Comparison of ENCODE assay signal across 1 cellular context in the genomic region with DNA sequence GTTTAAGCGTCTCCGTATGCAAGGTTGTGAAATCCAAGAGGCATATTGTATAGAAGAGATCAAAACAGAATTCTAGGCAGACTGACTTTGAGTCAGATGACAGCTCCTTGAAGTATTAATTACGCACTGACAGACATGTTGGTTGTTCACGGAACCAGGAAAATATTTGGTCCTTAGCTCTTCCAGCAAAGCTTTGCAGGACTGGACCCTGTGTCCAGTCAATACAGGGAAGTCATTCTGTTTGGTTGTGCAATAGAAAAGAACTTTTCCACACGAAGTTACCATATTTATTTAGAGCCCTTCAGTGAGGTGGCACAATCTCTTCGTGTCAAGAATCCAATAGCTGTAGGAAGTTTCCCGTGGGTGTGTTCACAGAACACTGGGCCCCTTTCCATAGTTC.
A peak's percentile ranks its signal among the peaks of the same experiment; 100 is the strongest.
TF ChIP-seq lines count a peak whose summit lies in the region.

No MANE protein-coding gene starts in this region.

TF ChIP-seq in HepG2, 621 proteins besides CTCF, POLR2A, EP300 and RAD21 (continued from another document and continues in another):
- TF ChIP-seq, protein P1, sequence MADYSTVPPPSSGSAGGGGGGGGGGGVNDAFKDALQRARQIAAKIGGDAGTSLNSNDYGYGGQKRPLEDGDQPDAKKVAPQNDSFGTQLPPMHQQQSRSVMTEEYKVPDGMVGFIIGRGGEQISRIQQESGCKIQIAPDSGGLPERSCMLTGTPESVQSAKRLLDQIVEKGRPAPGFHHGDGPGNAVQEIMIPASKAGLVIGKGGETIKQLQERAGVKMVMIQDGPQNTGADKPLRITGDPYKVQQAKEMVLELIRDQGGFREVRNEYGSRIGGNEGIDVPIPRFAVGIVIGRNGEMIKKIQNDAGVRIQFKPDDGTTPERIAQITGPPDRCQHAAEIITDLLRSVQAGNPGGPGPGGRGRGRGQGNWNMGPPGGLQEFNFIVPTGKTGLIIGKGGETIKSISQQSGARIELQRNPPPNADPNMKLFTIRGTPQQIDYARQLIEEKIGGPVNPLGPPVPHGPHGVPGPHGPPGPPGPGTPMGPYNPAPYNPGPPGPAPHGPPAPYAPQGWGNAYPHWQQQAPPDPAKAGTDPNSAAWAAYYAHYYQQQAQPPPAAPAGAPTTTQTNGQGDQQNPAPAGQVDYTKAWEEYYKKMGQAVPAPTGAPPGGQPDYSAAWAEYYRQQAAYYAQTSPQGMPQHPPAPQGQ (CRISPR knock-in tag; IDR thresholded peaks at IDR 0.05; ENCODE audit: borderline replicate concordance) = no peak
- TF ChIP-seq ZNF614 (CRISPR knock-in tag; IDR thresholded peaks at IDR 0.05; ENCODE audit: borderline replicate concordance) = no peak
- TF ChIP-seq FOXK1 (CRISPR knock-in tag; IDR thresholded peaks at IDR 0.05; ENCODE audit: borderline replicate concordance, low read depth) = no peak
- TF ChIP-seq NR1H2 (CRISPR knock-in tag; IDR thresholded peaks at IDR 0.05; ENCODE audit: borderline replicate concordance, low read depth) = no peak
- peak; percentile 77 for TF ChIP-seq CEBPG (CRISPR knock-in tag; IDR thresholded peaks at IDR 0.05)
- TF ChIP-seq, protein P2, sequence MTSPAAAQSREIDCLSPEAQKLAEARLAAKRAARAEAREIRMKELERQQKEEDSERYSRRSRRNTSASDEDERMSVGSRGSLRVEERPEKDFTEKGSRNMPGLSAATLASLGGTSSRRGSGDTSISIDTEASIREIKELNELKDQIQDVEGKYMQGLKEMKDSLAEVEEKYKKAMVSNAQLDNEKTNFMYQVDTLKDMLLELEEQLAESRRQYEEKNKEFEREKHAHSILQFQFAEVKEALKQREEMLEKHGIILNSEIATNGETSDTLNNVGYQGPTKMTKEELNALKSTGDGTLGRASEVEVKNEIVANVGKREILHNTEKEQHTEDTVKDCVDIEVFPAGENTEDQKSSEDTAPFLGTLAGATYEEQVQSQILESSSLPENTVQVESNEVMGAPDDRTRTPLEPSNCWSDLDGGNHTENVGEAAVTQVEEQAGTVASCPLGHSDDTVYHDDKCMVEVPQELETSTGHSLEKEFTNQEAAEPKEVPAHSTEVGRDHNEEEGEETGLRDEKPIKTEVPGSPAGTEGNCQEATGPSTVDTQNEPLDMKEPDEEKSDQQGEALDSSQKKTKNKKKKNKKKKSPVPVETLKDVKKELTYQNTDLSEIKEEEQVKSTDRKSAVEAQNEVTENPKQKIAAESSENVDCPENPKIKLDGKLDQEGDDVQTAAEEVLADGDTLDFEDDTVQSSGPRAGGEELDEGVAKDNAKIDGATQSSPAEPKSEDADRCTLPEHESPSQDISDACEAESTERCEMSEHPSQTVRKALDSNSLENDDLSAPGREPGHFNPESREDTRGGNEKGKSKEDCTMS (CRISPR knock-in tag; conservative IDR thresholded peaks at IDR 0.05) = no peak
- no peak for TF ChIP-seq ZNF446 (CRISPR knock-in tag; IDR thresholded peaks at IDR 0.05)
- TF ChIP-seq, protein P3, sequence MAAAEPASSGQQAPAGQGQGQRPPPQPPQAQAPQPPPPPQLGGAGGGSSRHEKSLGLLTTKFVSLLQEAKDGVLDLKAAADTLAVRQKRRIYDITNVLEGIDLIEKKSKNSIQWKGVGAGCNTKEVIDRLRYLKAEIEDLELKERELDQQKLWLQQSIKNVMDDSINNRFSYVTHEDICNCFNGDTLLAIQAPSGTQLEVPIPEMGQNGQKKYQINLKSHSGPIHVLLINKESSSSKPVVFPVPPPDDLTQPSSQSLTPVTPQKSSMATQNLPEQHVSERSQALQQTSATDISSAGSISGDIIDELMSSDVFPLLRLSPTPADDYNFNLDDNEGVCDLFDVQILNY (CRISPR knock-in tag; conservative IDR thresholded peaks at IDR 0.05) = no peak
- no peak for TF ChIP-seq JDP2 (CRISPR knock-in tag; IDR thresholded peaks at IDR 0.05; ENCODE audit: borderline replicate concordance)
- TF ChIP-seq, protein P4, sequence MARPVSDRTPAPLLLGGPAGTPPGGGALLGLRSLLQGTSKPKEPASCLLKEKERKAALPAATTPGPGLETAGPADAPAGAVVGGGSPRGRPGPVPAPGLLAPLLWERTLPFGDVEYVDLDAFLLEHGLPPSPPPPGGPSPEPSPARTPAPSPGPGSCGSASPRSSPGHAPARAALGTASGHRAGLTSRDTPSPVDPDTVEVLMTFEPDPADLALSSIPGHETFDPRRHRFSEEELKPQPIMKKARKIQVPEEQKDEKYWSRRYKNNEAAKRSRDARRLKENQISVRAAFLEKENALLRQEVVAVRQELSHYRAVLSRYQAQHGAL (CRISPR knock-in tag; IDR thresholded peaks at IDR 0.05; ENCODE audit: not compliant biosample characterization) = no peak
- TF ChIP-seq, protein P5, sequence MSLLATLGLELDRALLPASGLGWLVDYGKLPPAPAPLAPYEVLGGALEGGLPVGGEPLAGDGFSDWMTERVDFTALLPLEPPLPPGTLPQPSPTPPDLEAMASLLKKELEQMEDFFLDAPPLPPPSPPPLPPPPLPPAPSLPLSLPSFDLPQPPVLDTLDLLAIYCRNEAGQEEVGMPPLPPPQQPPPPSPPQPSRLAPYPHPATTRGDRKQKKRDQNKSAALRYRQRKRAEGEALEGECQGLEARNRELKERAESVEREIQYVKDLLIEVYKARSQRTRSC (CRISPR knock-in tag; IDR thresholded peaks at IDR 0.05; ENCODE audit: low read depth) = no peak
- no peak for TF ChIP-seq EHMT2 (IDR thresholded peaks at IDR 0.05; ENCODE audit: borderline replicate concordance, low read depth, low read length)
- TF ChIP-seq, protein P6, sequence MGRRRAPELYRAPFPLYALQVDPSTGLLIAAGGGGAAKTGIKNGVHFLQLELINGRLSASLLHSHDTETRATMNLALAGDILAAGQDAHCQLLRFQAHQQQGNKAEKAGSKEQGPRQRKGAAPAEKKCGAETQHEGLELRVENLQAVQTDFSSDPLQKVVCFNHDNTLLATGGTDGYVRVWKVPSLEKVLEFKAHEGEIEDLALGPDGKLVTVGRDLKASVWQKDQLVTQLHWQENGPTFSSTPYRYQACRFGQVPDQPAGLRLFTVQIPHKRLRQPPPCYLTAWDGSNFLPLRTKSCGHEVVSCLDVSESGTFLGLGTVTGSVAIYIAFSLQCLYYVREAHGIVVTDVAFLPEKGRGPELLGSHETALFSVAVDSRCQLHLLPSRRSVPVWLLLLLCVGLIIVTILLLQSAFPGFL (CRISPR knock-in tag; IDR thresholded peaks at IDR 0.05) = no peak
- no peak for TF ChIP-seq ZNF282 (IDR thresholded peaks at IDR 0.05; ENCODE audit: partially characterized antibody)
- TF ChIP-seq, protein P7, sequence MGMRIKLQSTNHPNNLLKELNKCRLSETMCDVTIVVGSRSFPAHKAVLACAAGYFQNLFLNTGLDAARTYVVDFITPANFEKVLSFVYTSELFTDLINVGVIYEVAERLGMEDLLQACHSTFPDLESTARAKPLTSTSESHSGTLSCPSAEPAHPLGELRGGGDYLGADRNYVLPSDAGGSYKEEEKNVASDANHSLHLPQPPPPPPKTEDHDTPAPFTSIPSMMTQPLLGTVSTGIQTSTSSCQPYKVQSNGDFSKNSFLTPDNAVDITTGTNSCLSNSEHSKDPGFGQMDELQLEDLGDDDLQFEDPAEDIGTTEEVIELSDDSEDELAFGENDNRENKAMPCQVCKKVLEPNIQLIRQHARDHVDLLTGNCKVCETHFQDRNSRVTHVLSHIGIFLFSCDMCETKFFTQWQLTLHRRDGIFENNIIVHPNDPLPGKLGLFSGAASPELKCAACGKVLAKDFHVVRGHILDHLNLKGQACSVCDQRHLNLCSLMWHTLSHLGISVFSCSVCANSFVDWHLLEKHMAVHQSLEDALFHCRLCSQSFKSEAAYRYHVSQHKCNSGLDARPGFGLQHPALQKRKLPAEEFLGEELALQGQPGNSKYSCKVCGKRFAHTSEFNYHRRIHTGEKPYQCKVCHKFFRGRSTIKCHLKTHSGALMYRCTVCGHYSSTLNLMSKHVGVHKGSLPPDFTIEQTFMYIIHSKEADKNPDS (CRISPR knock-in tag; IDR thresholded peaks at IDR 0.05) = no peak
- TF ChIP-seq CEBPB (IDR thresholded peaks at IDR 0.05; ENCODE audit: borderline replicate concordance, low read depth, low read length) = peak; percentile 93
- TF ChIP-seq KDM1A (CRISPR knock-in tag; IDR thresholded peaks at IDR 0.05) = no peak
- no peak for TF ChIP-seq ZNF7 (CRISPR knock-in tag; IDR thresholded peaks at IDR 0.05)
- 0 out of 2 replicates have a peak, but pooled peaks have one; percentile 37 for TF ChIP-seq ZNF644 (CRISPR knock-in tag; IDR thresholded peaks at IDR 0.05; ENCODE audit: low read depth)
- TF ChIP-seq ZNF577 (CRISPR knock-in tag; IDR thresholded peaks at IDR 0.05; ENCODE audit: borderline replicate concordance, low read depth) = no peak
- no peak for TF ChIP-seq CENPT (CRISPR knock-in tag; IDR thresholded peaks at IDR 0.05; ENCODE audit: low read depth)
- TF ChIP-seq, protein P8, sequence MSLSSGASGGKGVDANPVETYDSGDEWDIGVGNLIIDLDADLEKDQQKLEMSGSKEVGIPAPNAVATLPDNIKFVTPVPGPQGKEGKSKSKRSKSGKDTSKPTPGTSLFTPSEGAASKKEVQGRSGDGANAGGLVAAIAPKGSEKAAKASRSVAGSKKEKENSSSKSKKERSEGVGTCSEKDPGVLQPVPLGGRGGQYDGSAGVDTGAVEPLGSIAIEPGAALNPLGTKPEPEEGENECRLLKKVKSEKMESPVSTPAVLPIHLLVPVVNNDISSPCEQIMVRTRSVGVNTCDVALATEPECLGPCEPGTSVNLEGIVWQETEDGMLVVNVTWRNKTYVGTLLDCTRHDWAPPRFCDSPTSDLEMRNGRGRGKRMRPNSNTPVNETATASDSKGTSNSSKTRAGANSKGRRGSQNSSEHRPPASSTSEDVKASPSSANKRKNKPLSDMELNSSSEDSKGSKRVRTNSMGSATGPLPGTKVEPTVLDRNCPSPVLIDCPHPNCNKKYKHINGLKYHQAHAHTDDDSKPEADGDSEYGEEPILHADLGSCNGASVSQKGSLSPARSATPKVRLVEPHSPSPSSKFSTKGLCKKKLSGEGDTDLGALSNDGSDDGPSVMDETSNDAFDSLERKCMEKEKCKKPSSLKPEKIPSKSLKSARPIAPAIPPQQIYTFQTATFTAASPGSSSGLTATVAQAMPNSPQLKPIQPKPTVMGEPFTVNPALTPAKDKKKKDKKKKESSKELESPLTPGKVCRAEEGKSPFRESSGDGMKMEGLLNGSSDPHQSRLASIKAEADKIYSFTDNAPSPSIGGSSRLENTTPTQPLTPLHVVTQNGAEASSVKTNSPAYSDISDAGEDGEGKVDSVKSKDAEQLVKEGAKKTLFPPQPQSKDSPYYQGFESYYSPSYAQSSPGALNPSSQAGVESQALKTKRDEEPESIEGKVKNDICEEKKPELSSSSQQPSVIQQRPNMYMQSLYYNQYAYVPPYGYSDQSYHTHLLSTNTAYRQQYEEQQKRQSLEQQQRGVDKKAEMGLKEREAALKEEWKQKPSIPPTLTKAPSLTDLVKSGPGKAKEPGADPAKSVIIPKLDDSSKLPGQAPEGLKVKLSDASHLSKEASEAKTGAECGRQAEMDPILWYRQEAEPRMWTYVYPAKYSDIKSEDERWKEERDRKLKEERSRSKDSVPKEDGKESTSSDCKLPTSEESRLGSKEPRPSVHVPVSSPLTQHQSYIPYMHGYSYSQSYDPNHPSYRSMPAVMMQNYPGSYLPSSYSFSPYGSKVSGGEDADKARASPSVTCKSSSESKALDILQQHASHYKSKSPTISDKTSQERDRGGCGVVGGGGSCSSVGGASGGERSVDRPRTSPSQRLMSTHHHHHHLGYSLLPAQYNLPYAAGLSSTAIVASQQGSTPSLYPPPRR (CRISPR knock-in tag; IDR thresholded peaks at IDR 0.05; ENCODE audit: borderline replicate concordance) = no peak
- no peak for TF ChIP-seq MIER2 (CRISPR knock-in tag; IDR thresholded peaks at IDR 0.05)
- TF ChIP-seq, protein P9, sequence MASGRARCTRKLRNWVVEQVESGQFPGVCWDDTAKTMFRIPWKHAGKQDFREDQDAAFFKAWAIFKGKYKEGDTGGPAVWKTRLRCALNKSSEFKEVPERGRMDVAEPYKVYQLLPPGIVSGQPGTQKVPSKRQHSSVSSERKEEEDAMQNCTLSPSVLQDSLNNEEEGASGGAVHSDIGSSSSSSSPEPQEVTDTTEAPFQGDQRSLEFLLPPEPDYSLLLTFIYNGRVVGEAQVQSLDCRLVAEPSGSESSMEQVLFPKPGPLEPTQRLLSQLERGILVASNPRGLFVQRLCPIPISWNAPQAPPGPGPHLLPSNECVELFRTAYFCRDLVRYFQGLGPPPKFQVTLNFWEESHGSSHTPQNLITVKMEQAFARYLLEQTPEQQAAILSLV (CRISPR knock-in tag; IDR thresholded peaks at IDR 0.05; ENCODE audit: borderline replicate concordance) = no peak
- TF ChIP-seq ZNF230 (CRISPR knock-in tag; IDR thresholded peaks at IDR 0.05) = no peak
- TF ChIP-seq MAFG (CRISPR knock-in tag; IDR thresholded peaks at IDR 0.05) = no peak
- TF ChIP-seq, protein P10, sequence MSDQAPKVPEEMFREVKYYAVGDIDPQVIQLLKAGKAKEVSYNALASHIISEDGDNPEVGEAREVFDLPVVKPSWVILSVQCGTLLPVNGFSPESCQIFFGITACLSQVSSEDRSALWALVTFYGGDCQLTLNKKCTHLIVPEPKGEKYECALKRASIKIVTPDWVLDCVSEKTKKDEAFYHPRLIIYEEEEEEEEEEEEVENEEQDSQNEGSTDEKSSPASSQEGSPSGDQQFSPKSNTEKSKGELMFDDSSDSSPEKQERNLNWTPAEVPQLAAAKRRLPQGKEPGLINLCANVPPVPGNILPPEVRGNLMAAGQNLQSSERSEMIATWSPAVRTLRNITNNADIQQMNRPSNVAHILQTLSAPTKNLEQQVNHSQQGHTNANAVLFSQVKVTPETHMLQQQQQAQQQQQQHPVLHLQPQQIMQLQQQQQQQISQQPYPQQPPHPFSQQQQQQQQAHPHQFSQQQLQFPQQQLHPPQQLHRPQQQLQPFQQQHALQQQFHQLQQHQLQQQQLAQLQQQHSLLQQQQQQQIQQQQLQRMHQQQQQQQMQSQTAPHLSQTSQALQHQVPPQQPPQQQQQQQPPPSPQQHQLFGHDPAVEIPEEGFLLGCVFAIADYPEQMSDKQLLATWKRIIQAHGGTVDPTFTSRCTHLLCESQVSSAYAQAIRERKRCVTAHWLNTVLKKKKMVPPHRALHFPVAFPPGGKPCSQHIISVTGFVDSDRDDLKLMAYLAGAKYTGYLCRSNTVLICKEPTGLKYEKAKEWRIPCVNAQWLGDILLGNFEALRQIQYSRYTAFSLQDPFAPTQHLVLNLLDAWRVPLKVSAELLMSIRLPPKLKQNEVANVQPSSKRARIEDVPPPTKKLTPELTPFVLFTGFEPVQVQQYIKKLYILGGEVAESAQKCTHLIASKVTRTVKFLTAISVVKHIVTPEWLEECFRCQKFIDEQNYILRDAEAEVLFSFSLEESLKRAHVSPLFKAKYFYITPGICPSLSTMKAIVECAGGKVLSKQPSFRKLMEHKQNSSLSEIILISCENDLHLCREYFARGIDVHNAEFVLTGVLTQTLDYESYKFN (CRISPR knock-in tag; conservative IDR thresholded peaks at IDR 0.05) = 0 out of 2 replicates have a peak, but pooled peaks have one; percentile 19
- TF ChIP-seq, protein P11, sequence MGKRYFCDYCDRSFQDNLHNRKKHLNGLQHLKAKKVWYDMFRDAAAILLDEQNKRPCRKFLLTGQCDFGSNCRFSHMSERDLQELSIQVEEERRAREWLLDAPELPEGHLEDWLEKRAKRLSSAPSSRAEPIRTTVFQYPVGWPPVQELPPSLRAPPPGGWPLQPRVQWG (CRISPR knock-in tag; IDR thresholded peaks at IDR 0.05; ENCODE audit: borderline replicate concordance, low read depth) = no peak
- TF ChIP-seq ZFY (CRISPR knock-in tag; IDR thresholded peaks at IDR 0.05) = no peak
- TF ChIP-seq, protein P12, sequence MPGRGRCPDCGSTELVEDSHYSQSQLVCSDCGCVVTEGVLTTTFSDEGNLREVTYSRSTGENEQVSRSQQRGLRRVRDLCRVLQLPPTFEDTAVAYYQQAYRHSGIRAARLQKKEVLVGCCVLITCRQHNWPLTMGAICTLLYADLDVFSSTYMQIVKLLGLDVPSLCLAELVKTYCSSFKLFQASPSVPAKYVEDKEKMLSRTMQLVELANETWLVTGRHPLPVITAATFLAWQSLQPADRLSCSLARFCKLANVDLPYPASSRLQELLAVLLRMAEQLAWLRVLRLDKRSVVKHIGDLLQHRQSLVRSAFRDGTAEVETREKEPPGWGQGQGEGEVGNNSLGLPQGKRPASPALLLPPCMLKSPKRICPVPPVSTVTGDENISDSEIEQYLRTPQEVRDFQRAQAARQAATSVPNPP (CRISPR knock-in tag; IDR thresholded peaks at IDR 0.05) = 0 out of 2 replicates have a peak, but pooled peaks have one; percentile 12
